13 cellular contexts compared by ENCODE assay signal in the genomic region with DNA sequence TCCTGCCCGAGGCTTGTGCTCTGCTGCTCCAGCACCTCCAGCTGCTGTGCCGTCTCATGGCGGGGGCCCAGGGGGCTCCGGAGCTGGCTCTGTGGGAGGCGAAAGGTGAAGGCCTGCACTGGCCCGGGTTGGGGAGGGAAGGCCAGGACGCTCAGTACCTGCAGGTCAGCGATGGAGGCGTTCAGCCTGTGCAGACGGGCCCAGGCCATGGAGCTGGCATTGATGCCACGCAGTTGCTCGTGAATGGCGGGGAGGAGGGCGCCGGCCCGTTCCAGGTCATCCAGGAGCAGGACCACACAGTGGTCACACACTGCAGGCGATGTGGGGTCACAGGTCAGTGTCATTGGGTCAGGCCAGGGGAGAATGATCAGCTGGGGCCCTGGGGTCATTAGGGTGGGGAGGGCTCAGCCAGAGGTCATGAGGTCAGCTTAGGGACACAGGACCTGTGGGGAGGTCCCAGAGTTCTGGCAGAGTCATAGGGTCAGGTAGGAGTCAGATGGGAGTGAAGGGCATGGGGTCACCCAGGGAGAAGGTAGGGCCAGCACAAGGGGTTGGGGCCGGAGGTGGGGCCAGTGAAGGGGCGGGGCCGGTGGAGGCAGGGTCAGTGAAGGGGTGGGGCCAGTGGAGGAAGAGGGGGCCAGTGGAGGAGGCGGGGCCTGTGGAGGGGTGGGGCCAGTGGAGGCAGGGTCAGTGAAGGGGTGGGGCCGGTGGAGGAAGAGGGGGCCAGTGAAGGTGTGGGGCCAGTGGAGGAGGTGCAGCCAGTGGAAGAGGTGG. TPM values are rescaled to one million over a fixed set of nuclear protein-coding genes. Genes with fewer than 3 reads are reported as not detected.
DNase-seq lines count a peak whose midpoint lies in the region; ATAC-seq and TF ChIP-seq lines count a peak whose summit lies in the region.
"Had no signal": no experiment of that assay in that cellular context is flagged by ENCODE, and none has a peak within 500 bp of the region (broad histone marks: within the 10 kb centered on the region; RNA-seq: fewer than 3 reads in every experiment).

No MANE protein-coding gene starts in this region.

- no CpG with 5 or more reads among the region's 22 CpGs for WGBS in gastroesophageal sphincter (ENCODE audit: low coverage in 1 of 2), 2 donors
- 78% methylated on average over 12 of the region's 22 CpGs for WGBS in suprapubic skin

- DNase-seq in Right ventricle myocardium inferior (ENCODE audit: missing footprints): peak; percentile 58
- no peak for DNase-seq in left ventricle myocardium superior
- peak; percentile 78 to 87 for DNase-seq in SJCRH30
- DNase-seq in suprapubic skin (ENCODE audit: low spot score in 2 of 2): no peak
- no peak for DNase-seq in NK-92 treated with Interleukin-12 subunit alpha and Interleukin-12 subunit beta, amount 100 ng/mL, for 24 hours (lab: John Stamatoyannopoulos, UW)
- no peak for DNase-seq in globus pallidus (ENCODE audit: low spot score)
- DNase-seq in NCI-H2227 (lab: John Stamatoyannopoulos, UW; ENCODE audit: unreplicated experiment): no peak
- DNase-seq: MV-4-11; stimulated activated CD4-positive, alpha-beta T cell treated with anti-CD3 and anti-CD28 coated beads, Interleukin-4, amount 100 ng/mL, for 1 hour had no signal

- H3K27me3 ChIP-seq in SJCRH30 (no peaks in the 10 kb centered on the region), gastroesophageal sphincter (no peaks in the 10 kb centered on the region), suprapubic skin (no peaks in the 10 kb centered on the region)
- H3K27me3 ChIP-seq: BLaER1 treated with 17β-estradiol and CSF1 and Interleukin-3, amounts not matched to agents 10 nM and 100 nM; ovary had no signal

- no peak for ATAC-seq in Right ventricle myocardium inferior
- ATAC-seq in left ventricle myocardium superior: no peak
- no peak for ATAC-seq in gastroesophageal sphincter

- TF ChIP-seq CTCF in gastroesophageal sphincter (IDR thresholded peaks at IDR 0.05) (no peak), suprapubic skin (IDR thresholded peaks at IDR 0.05) (no peak)

- TF ChIP-seq POLR2A in gastroesophageal sphincter (IDR thresholded peaks at IDR 0.05) (no peak), suprapubic skin (IDR thresholded peaks at IDR 0.05) (no peak)

- intact Hi-C loops in Right ventricle myocardium inferior (cut with DNase I) (no loop called here), left ventricle myocardium superior (cut with micrococcal nuclease) (no loop called here)

- H3K36me3 ChIP-seq in SJCRH30 (peaks cover 50% of the 10 kb centered on the region), gastroesophageal sphincter (peaks cover 0 to 92% of the 10 kb centered on the region in 2 donors), suprapubic skin (peaks cover 76% of the 10 kb centered on the region)
- H3K36me3 ChIP-seq: ovary had no signal

- H3K9me3 ChIP-seq in SJCRH30 (replicated peaks) (no peaks in the 10 kb centered on the region), gastroesophageal sphincter (no peaks in the 10 kb centered on the region), suprapubic skin (no peaks in the 10 kb centered on the region)
- H3K9me3 ChIP-seq: BLaER1 treated with 17β-estradiol and CSF1 and Interleukin-3, amounts not matched to agents 10 nM and 100 nM; ovary had no signal

- H3K4me3 ChIP-seq in SJCRH30 (no peak overlapping the region), gastroesophageal sphincter (no peak overlapping the region), suprapubic skin (no peak overlapping the region)
- H3K4me3 ChIP-seq: BLaER1 treated with 17β-estradiol and CSF1 and Interleukin-3, amounts not matched to agents 10 nM and 100 nM; ovary had no signal

- H3K4me1 ChIP-seq in SJCRH30: no peaks in the 10 kb centered on the region
- H3K4me1 ChIP-seq in gastroesophageal sphincter: peaks cover 0 to 19% (median 0%) of the 10 kb centered on the region in 3 donors
- H3K4me1 ChIP-seq in suprapubic skin: peaks cover 28% of the 10 kb centered on the region
- H3K4me1 ChIP-seq: BLaER1 treated with 17β-estradiol and CSF1 and Interleukin-3, amounts not matched to agents 10 nM and 100 nM had no signal

- TF ChIP-seq EP300 in gastroesophageal sphincter (IDR thresholded peaks at IDR 0.05) (no peak), suprapubic skin (IDR thresholded peaks at IDR 0.05) (no peak)

- H3K27ac ChIP-seq in SJCRH30 (no peak overlapping the region), gastroesophageal sphincter (peak overlapping the region in 3 of 4 donors; percentile 29 to 66 (median 57)), suprapubic skin (peak overlapping the region; percentile 11)
- H3K27ac ChIP-seq: BLaER1 treated with 17β-estradiol and CSF1 and Interleukin-3, amounts not matched to agents 10 nM and 100 nM; HL-60; ovary had no signal

RNA-seq across cellular contexts. Expression of a gene that starts 18.0 kb away (rescaled TPM):
- total RNA-seq in Right ventricle myocardium inferior (73.9 TPM), left ventricle myocardium superior (75.5 TPM), gastroesophageal sphincter (100 to 1,000 TPM; 131 to 182 (median 151) TPM), suprapubic skin (100 to 1,000 TPM in 3 of 4 donors, 10 to 100 TPM in 1; 84.7 to 155 (median 146) TPM)
- total RNA-seq in SJCRH30 (2014; rRNA removed; shearing (Covaris generic)): 160 and 174 TPM in 2 replicates

RNA-seq across cellular contexts. Expression of a gene that starts 46.3 kb away (rescaled TPM):
- 89.3 TPM for total RNA-seq in Right ventricle myocardium inferior
- total RNA-seq in left ventricle myocardium superior: 110 TPM
- total RNA-seq in SJCRH30 (2014; rRNA removed; shearing (Covaris generic)): 37.3 and 43.8 TPM in 2 replicates
- total RNA-seq in gastroesophageal sphincter: 100 to 1,000 TPM in 3 of 4 donors, 10 to 100 TPM in 1; 58.6 to 259 (median 172) TPM
- total RNA-seq in suprapubic skin: 100 to 1,000 TPM; 200 to 623 (median 316) TPM

Comparison
In these comparisons a context has a peak if more than half of its experiments do, and no peak if none do; other contexts are left out.
1. DNase-seq: peak in Right ventricle myocardium inferior (single experiment) and SJCRH30 (2 of 2); none in left ventricle myocardium superior (single experiment), suprapubic skin (0 of 2), NK-92 treated with Interleukin-12 subunit alpha and Interleukin-12 subunit beta, amount 100 ng/mL, for 24 hours (single experiment), globus pallidus (single experiment) and NCI-H2227 (single experiment).